10 cellular contexts compared by ENCODE assay signal in the genomic region with DNA sequence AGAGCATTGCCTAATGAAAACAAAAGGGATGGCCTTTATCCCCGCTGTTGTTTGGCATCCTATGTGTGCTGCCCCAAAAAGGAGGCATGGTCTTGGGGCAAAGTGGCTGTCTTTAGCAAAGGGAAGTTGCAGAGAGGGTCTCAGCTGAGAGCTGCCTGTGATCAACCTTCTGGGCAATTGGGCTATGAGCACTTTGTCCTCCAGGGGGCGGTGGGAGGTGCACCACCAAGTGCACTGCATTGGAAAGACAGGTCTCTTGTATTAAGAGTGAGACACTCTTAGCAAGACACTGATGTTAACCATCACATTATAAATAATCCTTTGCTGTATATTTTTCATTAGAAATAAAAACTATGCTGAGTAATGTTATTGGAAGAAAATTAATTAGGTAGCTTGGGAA.
A peak's percentile ranks its signal among the peaks of the same experiment; 100 is the strongest.
DNase-seq lines count a peak whose midpoint lies in the region; ATAC-seq, FAIRE-seq and TF ChIP-seq lines count a peak whose summit lies in the region.
"Had no signal": no experiment of that assay in that cellular context is flagged by ENCODE, and none has a peak within 500 bp of the region (broad histone marks: within the 10 kb centered on the region; RNA-seq: fewer than 3 reads in every experiment).

No MANE protein-coding gene starts in this region.

- no peaks in the 10 kb centered on the region for H3K4me1 ChIP-seq in kidney (ENCODE audit: control insufficient read depth in 1 of 2, insufficient read depth in 1 of 2, low read depth in 1 of 2, low read length in 2 of 2)

- DNase-seq in DMS53 (lab: John Stamatoyannopoulos, UW): peak; percentile 40
- peak; percentile 30 for DNase-seq in SK-N-DZ (ENCODE audit: low spot score)
- peak; percentile 59 for DNase-seq in kidney
- DNase-seq in putamen (ENCODE audit: low spot score): no peak
- DNase-seq in 8988T: no peak
- DNase-seq in mesenteric fat pad (ENCODE audit: low spot score): no peak
- DNase-seq: NK-92 treated with Interleukin-12 subunit alpha and Interleukin-12 subunit beta, amount 100 ng/mL, for 24 hours had no signal

- no peak for FAIRE-seq in kidney (lab: Jason Lieb, UNC)

- H3K9me3 ChIP-seq in kidney (ENCODE audit: control insufficient read depth in 1 of 2, low read length in 2 of 2): no peaks in the 10 kb centered on the region
- H3K9me3 ChIP-seq: neutrophil had no signal

- H3K9ac ChIP-seq in kidney (ENCODE audit: low read length in 2 of 2): no peak overlapping the region

- no peaks in the 10 kb centered on the region for H3K36me3 ChIP-seq in kidney (ENCODE audit: control insufficient read depth in 1 of 2, insufficient read depth in 2 of 2, low read length in 2 of 2)
- H3K36me3 ChIP-seq: neutrophil had no signal

- no peak overlapping the region for H3K27ac ChIP-seq in kidney (ENCODE audit: low read depth in 2 of 2, low read length in 2 of 2)
- H3K27ac ChIP-seq: neutrophil had no signal

- intact Hi-C loops in kidney (cut with DNase I): no loop called here

- ATAC-seq in HG02759 (IDR thresholded peaks at IDR 0.05; ENCODE audit: unreplicated experiment): peak; percentile 53
- no peak for ATAC-seq in GM19452 (IDR thresholded peaks at IDR 0.05; ENCODE audit: unreplicated experiment)

- H3K4me3 ChIP-seq in kidney (ENCODE audit: low read length in 2 of 2): no peak overlapping the region

- peak; percentile 67 for TF ChIP-seq CTCF in kidney (IDR thresholded peaks at IDR 0.05; ENCODE audit: borderline replicate concordance, extremely low read depth, insufficient read depth)

Comparison
In these comparisons a context has a peak if more than half of its experiments do, and no peak if none do; other contexts are left out.
1. DNase-seq: peak in DMS53 (single experiment), SK-N-DZ (single experiment) and kidney (single experiment); none in putamen (single experiment), 8988T (single experiment) and mesenteric fat pad (single experiment).